Comparison of ENCODE assay signal across 12 cellular contexts in genomic region chr4:153218961-153219360, GRCh38.
"Had no signal": no experiment of that assay in that cellular context is flagged by ENCODE, and none has a peak within 500 bp of the region (broad histone marks: within the 10 kb centered on the region; RNA-seq: fewer than 3 reads in every experiment).

No MANE protein-coding gene starts in this region.

- H3K4me1 ChIP-seq: testis had no signal

- H3K4me3 ChIP-seq: body of pancreas, ovary, testis had no signal

- H3K9me3 ChIP-seq: body of pancreas, ovary, testis had no signal

- H3K27ac ChIP-seq: ovary, testis had no signal

- H3K27me3 ChIP-seq: body of pancreas, ovary, testis had no signal

- H3K36me3 ChIP-seq: ovary had no signal

- DNase-seq: activated CD4-positive, alpha-beta T cell treated with anti-CD3 and anti-CD28 coated beads, Interleukin-2, amount 50 U/mL, for 4 hours; activated effector memory CD4-positive, alpha-beta T cell treated with Interleukin-2 at 50 U/mL for 16 hours; activated T-cell treated with anti-CD3 and anti-CD28 coated beads, Interleukin-2, amount 50 U/mL, for 1 hour; body of pancreas; dermis blood vessel endothelial cell; endodermal cell; erythroblast; hypothalamus; ovary; stimulated activated CD4-positive, alpha-beta T cell treated with anti-CD3 and anti-CD28 coated beads, Interleukin-15, amount 100 ng/mL, for 24 hours; stimulated activated CD4-positive, alpha-beta T cell treated with anti-CD3 and anti-CD28 coated beads, Interleukin-4, amount 100 ng/mL, for 24 hours; testis had no signal
